Comparison of ENCODE assay signal across 1 cellular context in the genomic region with DNA sequence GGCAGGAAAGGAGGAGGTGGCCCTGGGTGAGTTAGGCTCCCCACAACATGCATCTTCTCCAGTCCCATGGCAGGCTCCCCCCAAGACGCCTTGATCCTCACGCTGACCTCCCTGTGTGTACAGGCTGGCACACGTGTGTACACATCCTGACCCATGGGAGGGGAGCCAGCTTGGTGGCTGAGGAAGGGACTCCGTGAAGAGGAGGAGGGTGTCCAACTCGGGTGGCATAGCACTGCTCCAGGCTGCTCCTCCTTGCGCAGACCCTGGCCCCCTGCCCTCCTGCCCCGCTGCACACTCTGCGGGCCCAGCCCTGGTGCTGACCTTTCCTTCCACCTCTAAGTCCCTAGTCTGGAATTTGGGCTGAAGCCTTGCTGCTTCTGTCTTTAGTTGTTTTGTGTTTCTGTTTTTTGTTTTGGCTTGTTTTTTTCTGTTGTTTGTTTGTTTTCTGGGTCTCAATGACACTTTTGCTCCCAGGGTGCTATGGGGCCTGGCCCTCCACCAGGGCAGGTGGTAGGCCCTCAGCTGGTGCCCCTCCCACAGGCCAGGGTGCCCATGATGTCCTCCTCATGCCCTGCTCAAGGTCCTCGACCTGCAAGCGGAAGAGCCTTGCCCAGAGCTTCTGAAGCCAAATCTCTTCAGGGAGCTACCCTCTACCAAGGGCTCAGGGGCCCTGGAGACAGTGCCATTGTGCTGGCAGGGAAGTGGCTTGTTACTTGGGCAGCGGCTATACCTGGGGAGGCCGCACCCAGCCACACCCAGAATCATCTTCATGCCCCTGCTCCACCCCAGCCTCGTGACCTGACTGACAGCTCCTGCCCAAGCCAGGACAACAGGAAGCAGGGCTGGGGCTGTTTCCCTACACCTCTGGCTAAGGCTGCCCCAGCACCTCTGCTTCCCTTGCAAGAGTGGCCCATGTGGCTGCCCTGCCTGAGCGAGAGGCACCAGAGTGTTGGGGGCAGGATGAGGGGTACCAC.
TF ChIP-seq lines count a peak whose summit lies in the region.

No MANE protein-coding gene starts in this region.

TF ChIP-seq in HCT116, 20 proteins besides CTCF, POLR2A, EP300 and RAD21 (continued from another document):
- TF ChIP-seq, protein P1, sequence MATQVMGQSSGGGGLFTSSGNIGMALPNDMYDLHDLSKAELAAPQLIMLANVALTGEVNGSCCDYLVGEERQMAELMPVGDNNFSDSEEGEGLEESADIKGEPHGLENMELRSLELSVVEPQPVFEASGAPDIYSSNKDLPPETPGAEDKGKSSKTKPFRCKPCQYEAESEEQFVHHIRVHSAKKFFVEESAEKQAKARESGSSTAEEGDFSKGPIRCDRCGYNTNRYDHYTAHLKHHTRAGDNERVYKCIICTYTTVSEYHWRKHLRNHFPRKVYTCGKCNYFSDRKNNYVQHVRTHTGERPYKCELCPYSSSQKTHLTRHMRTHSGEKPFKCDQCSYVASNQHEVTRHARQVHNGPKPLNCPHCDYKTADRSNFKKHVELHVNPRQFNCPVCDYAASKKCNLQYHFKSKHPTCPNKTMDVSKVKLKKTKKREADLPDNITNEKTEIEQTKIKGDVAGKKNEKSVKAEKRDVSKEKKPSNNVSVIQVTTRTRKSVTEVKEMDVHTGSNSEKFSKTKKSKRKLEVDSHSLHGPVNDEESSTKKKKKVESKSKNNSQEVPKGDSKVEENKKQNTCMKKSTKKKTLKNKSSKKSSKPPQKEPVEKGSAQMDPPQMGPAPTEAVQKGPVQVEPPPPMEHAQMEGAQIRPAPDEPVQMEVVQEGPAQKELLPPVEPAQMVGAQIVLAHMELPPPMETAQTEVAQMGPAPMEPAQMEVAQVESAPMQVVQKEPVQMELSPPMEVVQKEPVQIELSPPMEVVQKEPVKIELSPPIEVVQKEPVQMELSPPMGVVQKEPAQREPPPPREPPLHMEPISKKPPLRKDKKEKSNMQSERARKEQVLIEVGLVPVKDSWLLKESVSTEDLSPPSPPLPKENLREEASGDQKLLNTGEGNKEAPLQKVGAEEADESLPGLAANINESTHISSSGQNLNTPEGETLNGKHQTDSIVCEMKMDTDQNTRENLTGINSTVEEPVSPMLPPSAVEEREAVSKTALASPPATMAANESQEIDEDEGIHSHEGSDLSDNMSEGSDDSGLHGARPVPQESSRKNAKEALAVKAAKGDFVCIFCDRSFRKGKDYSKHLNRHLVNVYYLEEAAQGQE (IDR thresholded peaks at IDR 0.05; ENCODE audit: low read depth): no peak
- TF ChIP-seq SRF (IDR thresholded peaks at IDR 0.05; ENCODE audit: low read depth) (no peak), EGR1 (IDR thresholded peaks at IDR 0.05; ENCODE audit: low read depth) (no peak), SIN3A (IDR thresholded peaks at IDR 0.05; ENCODE audit: low read depth) (no peak), JUND (IDR thresholded peaks at IDR 0.05) (no peak), FOSL1 (IDR thresholded peaks at IDR 0.05; ENCODE audit: low read depth) (no peak), EZH2phosphoT487 (IDR thresholded peaks at IDR 0.05; ENCODE audit: borderline replicate concordance) (no peak), YY1 (IDR thresholded peaks at IDR 0.05; ENCODE audit: extremely low read depth, insufficient replicate concordance, low read depth, low read length) (no peak), POLR2AphosphoS5 (IDR thresholded peaks at IDR 0.05; ENCODE audit: low read depth, low read length) (no peak), ZFX (IDR thresholded peaks at IDR 0.05) (no peak), CBX3 (IDR thresholded peaks at IDR 0.05; ENCODE audit: low read depth) (no peak), ELF1 (IDR thresholded peaks at IDR 0.05; ENCODE audit: borderline replicate concordance, low read depth) (no peak)
- TF ChIP-seq, protein P2, sequence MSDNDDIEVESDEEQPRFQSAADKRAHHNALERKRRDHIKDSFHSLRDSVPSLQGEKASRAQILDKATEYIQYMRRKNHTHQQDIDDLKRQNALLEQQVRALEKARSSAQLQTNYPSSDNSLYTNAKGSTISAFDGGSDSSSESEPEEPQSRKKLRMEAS (IDR thresholded peaks at IDR 0.05): no peak
TF ChIP-seq in HCT116: peak in this region for 0.
